23 cellular contexts compared by ENCODE assay signal in genomic region chr4:108175966-108176365, GRCh38. TPM values are rescaled to one million over a fixed set of nuclear protein-coding genes. Genes with fewer than 3 reads are reported as not detected.
DNase-seq lines count a peak whose midpoint lies in the region; ATAC-seq and TF ChIP-seq lines count a peak whose summit lies in the region.
"Had no signal": no experiment of that assay in that cellular context is flagged by ENCODE, and none has a peak within 500 bp of the region (broad histone marks: within the 10 kb centered on the region; RNA-seq: fewer than 3 reads in every experiment).

No MANE protein-coding gene starts in this region.

- CTCF ChIA-PET in activated naive CD4-positive, alpha-beta T cell treated with anti-CD3 and anti-CD28 coated beads, Interleukin-2, amount 10 ng/mL, durations not matched to agents 7 days and 5 days (lab: Charles Lee): interaction anchor here (0.7 kb wide), 1 partner anchor 284 kb away, joined by 3 read pairs; no protein-coding TSS in a partner anchor

- H3K27me3 ChIP-seq in CD4-positive, CD25-positive, alpha-beta regulatory T cell (ENCODE audit: control insufficient read depth, insufficient read depth, low read length): no peaks in the 10 kb centered on the region
- H3K27me3 ChIP-seq in H7 (ENCODE audit: control insufficient read depth, insufficient read depth, low read length): peaks cover 51% of the 10 kb centered on the region

- H3K27me3 Mint-ChIP-seq in CD4-positive, CD25-positive, alpha-beta regulatory T cell: peaks cover 27% of the 10 kb centered on the region
- H3K27me3 Mint-ChIP-seq in nephron (ENCODE audit: low read depth): peaks cover 24% of the 10 kb centered on the region
- H3K27me3 Mint-ChIP-seq in activated naive CD4-positive, alpha-beta T cell treated with anti-CD3 and anti-CD28 coated beads, Interleukin-2, amount 10 ng/mL, durations not matched to agents 7 days and 5 days: peaks cover 21% of the 10 kb centered on the region

- peaks cover 25% of the 10 kb centered on the region for H3K4me1 ChIP-seq in CD4-positive, CD25-positive, alpha-beta regulatory T cell (ENCODE audit: control insufficient read depth, insufficient read depth, low read length, poor library complexity, severe bottlenecking)

- H3K4me1 Mint-ChIP-seq in CD4-positive, CD25-positive, alpha-beta regulatory T cell: peaks cover 16 to 41% (median 33%) of the 10 kb centered on the region in 4 donors
- peaks cover 21% of the 10 kb centered on the region for H3K4me1 Mint-ChIP-seq in nephron
- H3K4me1 Mint-ChIP-seq in activated naive CD4-positive, alpha-beta T cell treated with anti-CD3 and anti-CD28 coated beads, Interleukin-2, amount 10 ng/mL, durations not matched to agents 7 days and 5 days: peaks cover 44% of the 10 kb centered on the region

- no peaks in the 10 kb centered on the region for H3K9me3 Mint-ChIP-seq in CD4-positive, CD25-positive, alpha-beta regulatory T cell
- no peaks in the 10 kb centered on the region for H3K9me3 Mint-ChIP-seq in nephron
- H3K9me3 Mint-ChIP-seq in activated naive CD4-positive, alpha-beta T cell treated with anti-CD3 and anti-CD28 coated beads, Interleukin-2, amount 10 ng/mL, durations not matched to agents 7 days and 5 days: no peaks in the 10 kb centered on the region
- H3K9me3 Mint-ChIP-seq: CD8-positive, alpha-beta memory T cell had no signal

- H3K27ac ChIP-seq in CD4-positive, CD25-positive, alpha-beta regulatory T cell (ENCODE audit: insufficient read depth, low read length, poor library complexity, severe bottlenecking): no peak overlapping the region
- H3K27ac ChIP-seq: BLaER1 treated with 17β-estradiol and CSF1 and Interleukin-3, amounts not matched to agents 10 nM and 100 nM had no signal

- peak overlapping the region in 2 of 4 donors; percentile 10 for H3K4me3 Mint-ChIP-seq in CD4-positive, CD25-positive, alpha-beta regulatory T cell
- peak overlapping the region in 1 of 3 experiments; percentile 48 for H3K4me3 Mint-ChIP-seq in nephron
- H3K4me3 Mint-ChIP-seq in activated naive CD4-positive, alpha-beta T cell treated with anti-CD3 and anti-CD28 coated beads, Interleukin-2, amount 10 ng/mL, durations not matched to agents 7 days and 5 days: no peak overlapping the region
- H3K4me3 Mint-ChIP-seq: CD8-positive, alpha-beta memory T cell had no signal

- no peaks in the 10 kb centered on the region for H3K9me3 ChIP-seq in CD4-positive, CD25-positive, alpha-beta regulatory T cell (ENCODE audit: control insufficient read depth in 2 of 2, low read length in 2 of 2)
- H3K9me3 ChIP-seq: SK-N-SH had no signal

- H3K4me3 ChIP-seq in CD4-positive, CD25-positive, alpha-beta regulatory T cell (ENCODE audit: low read depth, low read length): no peak overlapping the region
- no peak overlapping the region for H3K4me3 ChIP-seq in H7 (ENCODE audit: insufficient read depth, low read depth, low read length)
- H3K4me3 ChIP-seq: BLaER1 treated with 17β-estradiol and CSF1 and Interleukin-3, amounts not matched to agents 10 nM and 100 nM had no signal

- ATAC-seq in CD4-positive, CD25-positive, alpha-beta regulatory T cell (ENCODE audit: low read depth in 2 of 2): no peak
- ATAC-seq in HG02885 (IDR thresholded peaks at IDR 0.05; ENCODE audit: poor library complexity, unreplicated experiment): no peak

- peaks cover 11% of the 10 kb centered on the region for H3K36me3 ChIP-seq in CD4-positive, CD25-positive, alpha-beta regulatory T cell (ENCODE audit: control insufficient read depth, insufficient read depth, low read length)
- no peaks in the 10 kb centered on the region for H3K36me3 ChIP-seq in H7 (replicated peaks; ENCODE audit: control insufficient read depth, insufficient read depth, low read length)

- H3K27ac Mint-ChIP-seq in CD4-positive, CD25-positive, alpha-beta regulatory T cell: peak overlapping the region in 2 of 3 donors; percentile 47 to 63
- H3K27ac Mint-ChIP-seq in nephron: peak overlapping the region in 2 of 3 experiments; percentile 7 to 8
- no peak overlapping the region for H3K27ac Mint-ChIP-seq in activated naive CD4-positive, alpha-beta T cell treated with anti-CD3 and anti-CD28 coated beads, Interleukin-2, amount 10 ng/mL, durations not matched to agents 7 days and 5 days
- H3K27ac Mint-ChIP-seq: CD8-positive, alpha-beta memory T cell had no signal

- H3K36me3 Mint-ChIP-seq in CD4-positive, CD25-positive, alpha-beta regulatory T cell: peaks cover 18% of the 10 kb centered on the region
- no peaks in the 10 kb centered on the region for H3K36me3 Mint-ChIP-seq in nephron (ENCODE audit: low read depth)
- peaks cover 38% of the 10 kb centered on the region for H3K36me3 Mint-ChIP-seq in activated naive CD4-positive, alpha-beta T cell treated with anti-CD3 and anti-CD28 coated beads, Interleukin-2, amount 10 ng/mL, durations not matched to agents 7 days and 5 days
- H3K36me3 Mint-ChIP-seq: CD8-positive, alpha-beta memory T cell had no signal

- no peak for DNase-seq in CD4-positive, CD25-positive, alpha-beta regulatory T cell
- DNase-seq in H4 (ENCODE audit: low spot score): peak; percentile 93
- DNase-seq in SW480 (ENCODE audit: low spot score): peak; percentile 88
- DNase-seq in activated naive CD4-positive, alpha-beta T cell treated with anti-CD3 and anti-CD28 coated beads, Interleukin-2, amount 10 ng/mL, durations not matched to agents 7 days and 5 days: no peak
- DNase-seq in H7: no peak
- DNase-seq in NCI-H146 treated with DMSO at 0.1 percent for 48 hours (lab: John Stamatoyannopoulos, UW; ENCODE audit: unreplicated experiment): no peak
- DNase-seq: CD8-positive, alpha-beta memory T cell; DMS 273 treated with DMSO at 0.1 percent for 48 hours; DMS79; GF-D8; KG1; NCI-H1092; NCI-H1417 treated with DMSO at 0.1 percent for 48 hours; NCI-H187; NCI-H2107; NCI-H446; NCI-H524 treated with DMSO at 0.1 percent for 48 hours; NCI-H774; SK-N-SH; SW 1271 had no signal

- no peak for TF ChIP-seq CTCF in nephron (IDR thresholded peaks at IDR 0.05; ENCODE audit: unreplicated experiment in 3 of 3)

RNA-seq across cellular contexts. Expression of gene LEF1, which starts 7.2 kb away (rescaled TPM):
- total RNA-seq in CD4-positive, CD25-positive, alpha-beta regulatory T cell: 469 TPM
- polyA plus RNA-seq in CD4-positive, CD25-positive, alpha-beta regulatory T cell: 100 to 1,000 TPM; 465 to 627 (median 565) TPM
- total RNA-seq in H4 (2014; rRNA removed; shearing (Covaris generic)): 33.0 and 37.2 TPM in 2 replicates
- total RNA-seq in H7 (2014; rRNA removed; shearing (Covaris generic)): 0.28 and 0.48 TPM in 2 replicates

Comparison
In these comparisons a context has a peak if more than half of its experiments do, and no peak if none do; other contexts are left out.
1. DNase-seq: peak in H4 (single experiment) and SW480 (single experiment); none in CD4-positive, CD25-positive, alpha-beta regulatory T cell (0 of 3), activated naive CD4-positive, alpha-beta T cell treated with anti-CD3 and anti-CD28 coated beads, Interleukin-2, amount 10 ng/mL, durations not matched to agents 7 days and 5 days (single experiment), H7 (single experiment) and NCI-H146 treated with DMSO at 0.1 percent for 48 hours (single experiment).
2. RNA of gene LEF1, which starts 7.2 kb away (total RNA-seq): 469 TPM in CD4-positive, CD25-positive, alpha-beta regulatory T cell (single experiment) and 33.0 to 37.2 TPM in H4; 0.28 to 0.48 TPM in H7; every median in the first group is over 10 times any median in the second.